Comparison of ENCODE assay signal across 13 cellular contexts in genomic region chrX:65695849-65696248, GRCh38. TPM values are rescaled to one million over a fixed set of nuclear protein-coding genes. Genes with fewer than 3 reads are reported as not detected.
DNase-seq lines count a peak whose midpoint lies in the region; ATAC-seq, FAIRE-seq and TF ChIP-seq lines count a peak whose summit lies in the region.
"Had no signal": no experiment of that assay in that cellular context is flagged by ENCODE, and none has a peak within 500 bp of the region (broad histone marks: within the 10 kb centered on the region; RNA-seq: fewer than 3 reads in every experiment).

No MANE protein-coding gene starts in this region.

- H3K27me3 Mint-ChIP-seq in neural progenitor cell (ENCODE audit: insufficient read depth, low read depth), result no peaks in the 10 kb centered on the region

- DNase-seq in GM12891 (ENCODE audit: insufficient read length, low spot score), result no peak
- DNase-seq in activated naive CD4-positive, alpha-beta T cell treated with anti-CD3 and anti-CD28 coated beads, Interleukin-2, amount 50 U/mL, for 72 hours (ENCODE audit: low spot score in 2 of 2), result no peak
- no peak for DNase-seq in mesendoderm
- no peak for DNase-seq in effector CD4-positive, alpha-beta T cell
- no peak for DNase-seq in NCI-H774 (lab: John Stamatoyannopoulos, UW)
- DNase-seq in DMS79 treated with DMSO at 0.1 percent for 48 hours (lab: John Stamatoyannopoulos, UW), result no peak
- DNase-seq in neural progenitor cell (ENCODE audit: low spot score), result no peak
- DNase-seq: activated CD8-positive, alpha-beta memory T cell treated with anti-CD3 and anti-CD28 coated beads, Interleukin-2, amount 50 U/mL, for 4 hours; NCI-H446 treated with DMSO at 0.1 percent for 48 hours; nephron progenitor cell had no signal

- no peak overlapping the region for H2AK5ac ChIP-seq in mesendoderm (ENCODE audit: low read length)

- H3K4me1 ChIP-seq in ACC112 (ENCODE audit: control insufficient read depth, insufficient read depth, low read length, unreplicated experiment), result peaks cover 55% of the 10 kb centered on the region
- peaks cover 13% of the 10 kb centered on the region for H3K4me1 ChIP-seq in mesendoderm (ENCODE audit: control insufficient read depth, low read depth, low read length)
- peaks cover 8% of the 10 kb centered on the region for H3K4me1 ChIP-seq in neural progenitor cell

- no peak overlapping the region for H3K18ac ChIP-seq in mesendoderm (ENCODE audit: low read length)

- no peaks in the 10 kb centered on the region for H3K9me3 Mint-ChIP-seq in activated naive CD4-positive, alpha-beta T cell treated with anti-CD3 and anti-CD28 coated beads, Interleukin-2, amount 50 U/mL, for 72 hours
- peaks cover 15% of the 10 kb centered on the region for H3K9me3 Mint-ChIP-seq in neural progenitor cell

- H3K4ac ChIP-seq in mesendoderm (ENCODE audit: low read depth, low read length), result no peak overlapping the region

- H2BK5ac ChIP-seq in mesendoderm (ENCODE audit: low read length), result no peak overlapping the region

- no peak overlapping the region for H4K5ac ChIP-seq in mesendoderm (ENCODE audit: low read length)

- no peaks in the 10 kb centered on the region for H3K9me3 ChIP-seq in neural progenitor cell (ENCODE audit: low read depth)

- no peak for TF ChIP-seq CTCF in neural progenitor cell (IDR thresholded peaks at IDR 0.05)

- H3K27ac ChIP-seq in ACC112 (ENCODE audit: low read depth, low read length) (peak overlapping the region; percentile 66), mesendoderm (ENCODE audit: low read depth, low read length) (peak overlapping the region; percentile 17), neural progenitor cell (no peak overlapping the region)

- peaks cover 7% of the 10 kb centered on the region for H3F3A ChIP-seq in neural progenitor cell (ENCODE audit: low read depth)

- peaks cover 0 to 11% of the 10 kb centered on the region in 2 donors for H3K36me3 Mint-ChIP-seq in activated naive CD4-positive, alpha-beta T cell treated with anti-CD3 and anti-CD28 coated beads, Interleukin-2, amount 50 U/mL, for 72 hours
- peaks cover 5% of the 10 kb centered on the region for H3K36me3 Mint-ChIP-seq in neural progenitor cell

- ATAC-seq in activated naive CD4-positive, alpha-beta T cell treated with anti-CD3 and anti-CD28 coated beads, Interleukin-2, amount 50 U/mL, for 72 hours, result no peak

- no peak overlapping the region for H3K56ac ChIP-seq in mesendoderm (ENCODE audit: low read length)

- peak overlapping the region; percentile 94 to 97 for H3K27ac Mint-ChIP-seq in activated naive CD4-positive, alpha-beta T cell treated with anti-CD3 and anti-CD28 coated beads, Interleukin-2, amount 50 U/mL, for 72 hours
- H3K27ac Mint-ChIP-seq in neural progenitor cell, result no peak overlapping the region
- H3K27ac Mint-ChIP-seq: nephron progenitor cell had no signal

- no peak overlapping the region for H2AFZ ChIP-seq in ACC112 (ENCODE audit: low read length, unreplicated experiment)
- H2AFZ ChIP-seq in neural progenitor cell (replicated peaks), result no peak overlapping the region

- H2BK15ac ChIP-seq in mesendoderm (replicated peaks; ENCODE audit: low read depth), result no peak overlapping the region

- no peak overlapping the region for H3K4me3 ChIP-seq in ACC112 (ENCODE audit: low read depth, low read length)
- no peak overlapping the region for H3K4me3 ChIP-seq in mesendoderm (ENCODE audit: low read length)
- no peak overlapping the region for H3K4me3 ChIP-seq in neural progenitor cell

- H3K9ac ChIP-seq in mesendoderm (ENCODE audit: low read length) (no peak overlapping the region), neural progenitor cell (no peak overlapping the region)

- no peak overlapping the region for H3K23ac ChIP-seq in mesendoderm (ENCODE audit: low read length)

- H3K4me2 ChIP-seq in mesendoderm (ENCODE audit: low read length) (no peak overlapping the region), neural progenitor cell (no peak overlapping the region)

- H2BK120ac ChIP-seq in mesendoderm (ENCODE audit: low read depth, low read length), result no peak overlapping the region

- whole genome bisulfite sequencing in mesendoderm (ENCODE audit: extremely low coverage, insufficient coverage, low lambda C conversion rate), result no CpG with 5 or more reads among the region's 1 CpG

- H3K79me1 ChIP-seq in mesendoderm (ENCODE audit: low read length), result no peaks in the 10 kb centered on the region

- H4K20me1 ChIP-seq in neural progenitor cell (ENCODE audit: low read depth), result peaks cover 13% of the 10 kb centered on the region

- H3K79me2 ChIP-seq in ACC112 (ENCODE audit: control insufficient read depth, insufficient read depth, low read length, unreplicated experiment) (peaks cover 95% of the 10 kb centered on the region), mesendoderm (ENCODE audit: control insufficient read depth, insufficient read depth, low read length) (peaks cover 41% of the 10 kb centered on the region), neural progenitor cell (ENCODE audit: low read depth) (peaks cover 17% of the 10 kb centered on the region)

- H3K4me1 Mint-ChIP-seq in neural progenitor cell, result peaks cover 8% of the 10 kb centered on the region

- H3K27me3 ChIP-seq in ACC112 (ENCODE audit: insufficient read depth, low read length) (no peaks in the 10 kb centered on the region), mesendoderm (ENCODE audit: insufficient read depth, low read length, poor library complexity) (no peaks in the 10 kb centered on the region), neural progenitor cell (no peaks in the 10 kb centered on the region)

- no peak for TF ChIP-seq POLR2A in GM12891 (IDR thresholded peaks at IDR 0.05; ENCODE audit: low read depth, low read length)

- no peak overlapping the region for H3K4me3 Mint-ChIP-seq in neural progenitor cell
- H3K4me3 Mint-ChIP-seq: nephron progenitor cell had no signal

- H3K36me3 ChIP-seq in ACC112 (ENCODE audit: insufficient read depth, low read length), result no peaks in the 10 kb centered on the region; the same call in 1 of the 2 replicates
- H3K36me3 ChIP-seq in mesendoderm (ENCODE audit: control insufficient read depth, insufficient read depth, low read length), result no peaks in the 10 kb centered on the region
- H3K36me3 ChIP-seq in neural progenitor cell, result no peaks in the 10 kb centered on the region

- FAIRE-seq in GM12891 (lab: Jason Lieb, UNC), result peak; percentile 84
- FAIRE-seq: colon, D721Med had no signal

- H4K8ac ChIP-seq in mesendoderm (ENCODE audit: low read depth, low read length), result no peak overlapping the region

TF ChIP-seq in GM12891, 5 proteins besides CTCF, POLR2A, EP300 and RAD21:
- TF ChIP-seq PAX5 (IDR thresholded peaks at IDR 0.05; ENCODE audit: insufficient read depth, low read length, severe bottlenecking), result no peak

RNA-seq across cellular contexts. Expression of gene MSN, which starts 28.4 kb away (rescaled TPM):
- 196 TPM for polyA plus RNA-seq in GM12891 (2012; ENCODE audit: low read depth, missing spikeins)
- 100 to 1,000 TPM; 451 to 569 TPM for total RNA-seq in activated naive CD4-positive, alpha-beta T cell treated with anti-CD3 and anti-CD28 coated beads, Interleukin-2, amount 50 U/mL, for 72 hours
- 135 TPM for polyA plus RNA-seq in mesendoderm (2013, experiment 1 of 2)
- 137 TPM for polyA plus RNA-seq in mesendoderm (2013, experiment 2 of 2)
- 97.4 and 131 TPM in 2 replicates for total RNA-seq in neural progenitor cell (ENCODE audit: low replicate concordance)
